In genomic region chr6:161214722-161215121, GRCh38 we compare ENCODE assay signal across 22 cellular contexts.
"Had no signal": no experiment of that assay in that cellular context is flagged by ENCODE, and none has a peak within 500 bp of the region (broad histone marks: within the 10 kb centered on the region; RNA-seq: fewer than 3 reads in every experiment).

No MANE protein-coding gene starts in this region.

- H3K27me3 ChIP-seq: breast epithelium, gastrocnemius medialis, heart left ventricle, thyroid gland had no signal

- H3K27ac Mint-ChIP-seq: activated CD4-positive, alpha-beta T cell treated with anti-CD3 and anti-CD28 coated beads for 36 hours; activated naive CD8-positive, alpha-beta T cell treated with anti-CD3 and anti-CD28 coated beads, Interleukin-2, amount 10 ng/mL, durations not matched to agents 7 days and 5 days; activated T-helper 17 cell treated with anti-CD3 and anti-CD28 coated beads, Interleukin-2, amount 50 U/mL, for 72 hours; progenitor cell of endocrine pancreas; WTC11 had no signal

- H3K4me1 ChIP-seq: breast epithelium, gastrocnemius medialis, heart left ventricle, left ventricle myocardium inferior had no signal

- H3K27me3 Mint-ChIP-seq: activated CD4-positive, alpha-beta T cell treated with anti-CD3 and anti-CD28 coated beads for 36 hours; activated naive CD8-positive, alpha-beta T cell treated with anti-CD3 and anti-CD28 coated beads, Interleukin-2, amount 10 ng/mL, durations not matched to agents 7 days and 5 days; activated T-helper 17 cell treated with anti-CD3 and anti-CD28 coated beads, Interleukin-2, amount 50 U/mL, for 72 hours; progenitor cell of endocrine pancreas had no signal

- H3K4me1 Mint-ChIP-seq: activated CD4-positive, alpha-beta T cell treated with anti-CD3 and anti-CD28 coated beads for 36 hours; activated naive CD8-positive, alpha-beta T cell treated with anti-CD3 and anti-CD28 coated beads, Interleukin-2, amount 10 ng/mL, durations not matched to agents 7 days and 5 days; activated T-helper 17 cell treated with anti-CD3 and anti-CD28 coated beads, Interleukin-2, amount 50 U/mL, for 72 hours; WTC11 had no signal

- H3K4me3 ChIP-seq: breast epithelium, coronary artery, gastrocnemius medialis, heart left ventricle, left ventricle myocardium inferior, thyroid gland had no signal

- H3K36me3 ChIP-seq: breast epithelium, gastrocnemius medialis, heart left ventricle, left ventricle myocardium inferior, thyroid gland had no signal

- DNase-seq: activated CD4-positive, alpha-beta T cell treated with anti-CD3 and anti-CD28 coated beads for 36 hours; activated CD4-positive, alpha-beta T cell treated with anti-CD3 and anti-CD28 coated beads, Interleukin-2, amount 50 U/mL, for 48 hours; activated naive CD4-positive, alpha-beta T cell; activated naive CD8-positive, alpha-beta T cell treated with anti-CD3 and anti-CD28 coated beads, Interleukin-2, amount 10 ng/mL, durations not matched to agents 7 days and 5 days; anterior cingulate cortex; effector CD4-positive, alpha-beta T cell; gastrocnemius medialis; heart left ventricle; left ventricle myocardium inferior; occipital lobe; stimulated activated CD4-positive, alpha-beta T cell treated with anti-CD3 and anti-CD28 coated beads, Interleukin-12 subunit alpha, Interleukin-12 subunit beta, amount 100 ng/mL, for 4 hours; stimulated activated CD4-positive, alpha-beta T cell treated with anti-CD3 and anti-CD28 coated beads, Interleukin-1b, Interleukin-23, amount 100 ng/mL, for 48 hours; stimulated activated CD8-positive, alpha-beta memory T cell treated with anti-CD3 and anti-CD28 coated beads, Interleukin-4, amount 100 ng/mL, for 48 hours; stimulated activated naive CD4-positive, alpha-beta T cell; SW 1271; T-helper 2 cell; thyroid gland had no signal

- H3K9me3 ChIP-seq: gastrocnemius medialis, thyroid gland had no signal

- H3K27ac ChIP-seq: breast epithelium, coronary artery, gastrocnemius medialis, heart left ventricle, left ventricle myocardium inferior had no signal

- ATAC-seq: activated CD4-positive, alpha-beta T cell treated with anti-CD3 and anti-CD28 coated beads for 36 hours; activated T-helper 17 cell treated with anti-CD3 and anti-CD28 coated beads, Interleukin-2, amount 50 U/mL, for 72 hours; gastrocnemius medialis; heart left ventricle; WTC11 had no signal

- H3K4me3 Mint-ChIP-seq: activated CD4-positive, alpha-beta T cell treated with anti-CD3 and anti-CD28 coated beads for 36 hours; activated naive CD8-positive, alpha-beta T cell treated with anti-CD3 and anti-CD28 coated beads, Interleukin-2, amount 10 ng/mL, durations not matched to agents 7 days and 5 days; activated T-helper 17 cell treated with anti-CD3 and anti-CD28 coated beads, Interleukin-2, amount 50 U/mL, for 72 hours; WTC11 had no signal
